In the genomic region with DNA sequence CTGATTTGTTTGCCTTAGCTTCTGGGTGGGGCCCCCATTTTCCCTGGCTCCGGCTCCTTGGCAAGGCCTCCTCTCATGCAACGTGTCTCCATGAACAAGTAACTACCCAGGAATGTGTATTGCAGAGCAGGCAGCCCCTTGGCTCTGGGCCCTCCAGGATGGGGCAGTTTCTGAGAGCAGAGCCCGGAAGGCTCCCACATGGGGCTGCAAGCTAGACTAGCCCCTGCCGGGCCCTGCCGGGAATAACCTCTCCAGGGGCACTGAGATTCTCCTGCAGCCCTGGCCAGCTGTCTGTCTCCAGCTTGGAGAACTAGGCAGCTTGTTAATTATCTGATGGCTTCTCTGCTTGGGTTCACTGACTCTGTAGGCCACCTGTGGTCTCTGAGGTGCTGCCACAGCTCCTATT, we compare ENCODE assay signal across 10 cellular contexts.
DNase-seq lines count a peak whose midpoint lies in the region; ATAC-seq, FAIRE-seq and TF ChIP-seq lines count a peak whose summit lies in the region.
"Had no signal": no experiment of that assay in that cellular context is flagged by ENCODE, and none has a peak within 500 bp of the region (broad histone marks: within the 10 kb centered on the region; RNA-seq: fewer than 3 reads in every experiment).

No MANE protein-coding gene starts in this region.

- peak; percentile 43 for TF ChIP-seq CTCF in fibroblast of villous mesenchyme (IDR thresholded peaks at IDR 0.05; ENCODE audit: insufficient read depth, low read depth, low read length)

- peaks cover 12% of the 10 kb centered on the region for H3K36me3 Mint-ChIP-seq in activated naive CD4-positive, alpha-beta T cell treated with anti-CD3 and anti-CD28 coated beads, Interleukin-2, amount 10 ng/mL, durations not matched to agents 7 days and 5 days
- H3K36me3 Mint-ChIP-seq: neural progenitor cell had no signal

- H3K27ac Mint-ChIP-seq in activated naive CD4-positive, alpha-beta T cell treated with anti-CD3 and anti-CD28 coated beads, Interleukin-2, amount 10 ng/mL, durations not matched to agents 7 days and 5 days, result no peak overlapping the region
- H3K27ac Mint-ChIP-seq: neural progenitor cell had no signal

- peak; percentile 89 for FAIRE-seq in RCC 7860 (lab: Jason Lieb, UNC)

- H3K4me3 ChIP-seq in fibroblast of villous mesenchyme (ENCODE audit: low read depth, low read length), result no peak overlapping the region
- H3K4me3 ChIP-seq: neural progenitor cell had no signal

- H3K4me3 Mint-ChIP-seq in activated naive CD4-positive, alpha-beta T cell treated with anti-CD3 and anti-CD28 coated beads, Interleukin-2, amount 10 ng/mL, durations not matched to agents 7 days and 5 days, result no peak overlapping the region
- H3K4me3 Mint-ChIP-seq: neural progenitor cell had no signal

- H3K9me3 Mint-ChIP-seq in activated naive CD4-positive, alpha-beta T cell treated with anti-CD3 and anti-CD28 coated beads, Interleukin-2, amount 10 ng/mL, durations not matched to agents 7 days and 5 days, result peaks cover 13% of the 10 kb centered on the region
- H3K9me3 Mint-ChIP-seq: neural progenitor cell had no signal

- CTCF ChIA-PET in activated naive CD4-positive, alpha-beta T cell treated with anti-CD3 and anti-CD28 coated beads, Interleukin-2, amount 10 ng/mL, durations not matched to agents 7 days and 5 days (lab: Charles Lee), result no interaction called here

- H3K27me3 Mint-ChIP-seq in activated naive CD4-positive, alpha-beta T cell treated with anti-CD3 and anti-CD28 coated beads, Interleukin-2, amount 10 ng/mL, durations not matched to agents 7 days and 5 days, result peaks cover 5% of the 10 kb centered on the region

- peak; percentile 91 for DNase-seq in AG20443 (ENCODE audit: low spot score)
- peak; percentile 90 for DNase-seq in RCC 7860 (ENCODE audit: low spot score)
- DNase-seq in fibroblast of villous mesenchyme (ENCODE audit: low read depth), result peak; percentile 92
- DNase-seq in non-pigmented ciliary epithelial cell (ENCODE audit: low read depth), result peak; percentile 86
- no peak for DNase-seq in KG1 (lab: John Stamatoyannopoulos, UW)
- DNase-seq in activated naive CD4-positive, alpha-beta T cell treated with anti-CD3 and anti-CD28 coated beads, Interleukin-2, amount 10 ng/mL, durations not matched to agents 7 days and 5 days, result no peak
- DNase-seq: activated CD4-positive, alpha-beta T cell treated with anti-CD3 and anti-CD28 coated beads, Interleukin-2, amount 50 U/mL, for 1 hour had no signal

- ATAC-seq in HG03342 (IDR thresholded peaks at IDR 0.05; ENCODE audit: unreplicated experiment) (no peak), GM21576 (IDR thresholded peaks at IDR 0.05; ENCODE audit: unreplicated experiment) (no peak)

- peaks cover 16% of the 10 kb centered on the region for H3K4me1 Mint-ChIP-seq in activated naive CD4-positive, alpha-beta T cell treated with anti-CD3 and anti-CD28 coated beads, Interleukin-2, amount 10 ng/mL, durations not matched to agents 7 days and 5 days

Comparison
In these comparisons a context has a peak if more than half of its experiments do, and no peak if none do; other contexts are left out.
1. DNase-seq: peak in AG20443 (single experiment), RCC 7860 (single experiment), fibroblast of villous mesenchyme (single experiment) and non-pigmented ciliary epithelial cell (single experiment); none in KG1 (single experiment) and activated naive CD4-positive, alpha-beta T cell treated with anti-CD3 and anti-CD28 coated beads, Interleukin-2, amount 10 ng/mL, durations not matched to agents 7 days and 5 days (single experiment).